Comparison of ENCODE assay signal across 8 cellular contexts in genomic region chr1:192951961-192952460, GRCh38.
A peak's percentile ranks its signal among the peaks of the same experiment; 100 is the strongest.
DNase-seq lines count a peak whose midpoint lies in the region; ATAC-seq, FAIRE-seq and TF ChIP-seq lines count a peak whose summit lies in the region.

No MANE protein-coding gene starts in this region.

- H3K27ac ChIP-seq in endothelial cell of umbilical vein (ENCODE audit: insufficient read depth, low read depth, low read length) (peak overlapping the region; percentile 82), transverse colon (peak overlapping the region in 3 of 4 donors; percentile 39 to 64 (median 42))

- no peak for TF ChIP-seq EP300 in transverse colon (IDR thresholded peaks at IDR 0.05; ENCODE audit: low read depth)

- H3K36me3 Mint-ChIP-seq in T-helper 2 cell treated with Interferon-gamma antibody and Interleukin-4, amounts not matched to agents 5 μg/mL and 100 μg/mL, for 36 hours (ENCODE audit: low read depth): no peaks in the 10 kb centered on the region

- H3K9me1 ChIP-seq in endothelial cell of umbilical vein (replicated peaks; ENCODE audit: control insufficient read depth, extremely low read depth, insufficient read depth, low read length): no peaks in the 10 kb centered on the region

- H3K4me3 Mint-ChIP-seq in T-helper 2 cell treated with Interferon-gamma antibody and Interleukin-4, amounts not matched to agents 5 μg/mL and 100 μg/mL, for 36 hours: no peak overlapping the region

- DNase-seq in GF-D8 (lab: John Stamatoyannopoulos, UW): peak; percentile 23
- peak; percentile 96 for DNase-seq in endothelial cell of umbilical vein (ENCODE audit: low read depth, low spot score)
- DNase-seq in transverse colon: peak; percentile 10
- DNase-seq in middle frontal gyrus (ENCODE audit: extremely low spot score, low spot score): no peak
- DNase-seq in activated gamma-delta T cell treated with Interleukin-2 at 50 U/mL for 16 hours: no peak
- no peak for DNase-seq in T-helper 2 cell treated with Interferon-gamma antibody and Interleukin-4, amounts not matched to agents 5 μg/mL and 100 μg/mL, for 36 hours (ENCODE audit: low spot score)

- POLR2A ChIA-PET in endothelial cell of umbilical vein (lab: Charles Lee): interaction anchor here (0.7 to 2.2 kb wide), 4 partner anchors 15 to 467 kb away, joined by 3 to 11 read pairs (median 6); partner anchors contain the start of gene RGS2

- H3K36me3 ChIP-seq in endothelial cell of umbilical vein (ENCODE audit: control insufficient read depth in 2 of 2, extremely low read depth in 1 of 2, insufficient read depth in 2 of 2, low read length in 2 of 2) (no peaks in the 10 kb centered on the region), transverse colon (no peaks in the 10 kb centered on the region)

- ATAC-seq in GM21367 (IDR thresholded peaks at IDR 0.05; ENCODE audit: unreplicated experiment) (peak; percentile 93), HG03558 (IDR thresholded peaks at IDR 0.05; ENCODE audit: extremely low read depth, unreplicated experiment) (peak; percentile 92)

- intact Hi-C loops in endothelial cell of umbilical vein (cut with micrococcal nuclease): loop anchor here (1.0 to 10.0 kb wide), 5 partner anchors 15 to 173 kb away; partner anchors contain the start of genes CDC73 and RGS2
- intact Hi-C loops in transverse colon (cut with DNase I; ENCODE audit: low total_unique reads): no loop called here

- H3K4me3 ChIP-seq in endothelial cell of umbilical vein (replicated peaks in 1 of 3; ENCODE audit: insufficient read depth in 1 of 3, low read depth in 1 of 3, low read length in 3 of 3) (no peak overlapping the region), transverse colon (no peak overlapping the region)

- no TSS peak for BruUV-seq in endothelial cell of umbilical vein (replicated peaks; lab: Mats Ljungman, UMichigan)

- no peaks in the 10 kb centered on the region for H3K9me3 Mint-ChIP-seq in T-helper 2 cell treated with Interferon-gamma antibody and Interleukin-4, amounts not matched to agents 5 μg/mL and 100 μg/mL, for 36 hours

- TF ChIP-seq POLR2A in endothelial cell of umbilical vein (IDR thresholded peaks at IDR 0.05; ENCODE audit: low read depth, low read length) (peak; percentile 50), transverse colon (IDR thresholded peaks at IDR 0.05) (no peak)

- CTCF ChIA-PET in endothelial cell of umbilical vein (lab: Charles Lee): interaction anchor here (0.8 to 2.9 kb wide), 10 partner anchors 9 to 151 kb away, joined by 3 to 16 read pairs (median 4); no protein-coding TSS in a partner anchor

- dilution Hi-C loops in endothelial cell of umbilical vein (cut with MboI; ENCODE audit: extremely low pct_ligation_motif_present, low sequenced_read_pairs): no loop called here

- H2AFZ ChIP-seq in endothelial cell of umbilical vein (ENCODE audit: low read depth, low read length): peak overlapping the region; percentile 8

- no peaks in the 10 kb centered on the region for H3K27me3 ChIP-seq in endothelial cell of umbilical vein (ENCODE audit: control insufficient read depth in 2 of 2, insufficient read depth in 2 of 2, low read length in 2 of 2)
- no peaks in the 10 kb centered on the region for H3K27me3 ChIP-seq in transverse colon

- peak; percentile 98 for FAIRE-seq in endothelial cell of umbilical vein (lab: Jason Lieb, UNC)

- in situ Hi-C loops in transverse colon (cut with MboI; ENCODE audit: low pct_ligation_motif_present in 1 of 4, low pct_unique_long_range_greater_than_20kb in 1 of 4, low sequenced_read_pairs in 3 of 4): no loop called here

- no peaks in the 10 kb centered on the region for H3K4me1 Mint-ChIP-seq in T-helper 2 cell treated with Interferon-gamma antibody and Interleukin-4, amounts not matched to agents 5 μg/mL and 100 μg/mL, for 36 hours (ENCODE audit: low read depth)

- peak overlapping the region; percentile 58 for H3K9ac ChIP-seq in endothelial cell of umbilical vein (replicated peaks; ENCODE audit: extremely low read depth, insufficient read depth, low read length)

- H3K4me1 ChIP-seq in endothelial cell of umbilical vein (ENCODE audit: control insufficient read depth, extremely low read depth, insufficient read depth, low read length): peaks cover 22% of the 10 kb centered on the region
- peaks cover 0 to 13% (median 2%) of the 10 kb centered on the region in 4 donors for H3K4me1 ChIP-seq in transverse colon

- H3K4me2 ChIP-seq in endothelial cell of umbilical vein (ENCODE audit: insufficient read depth, low read length): peak overlapping the region; percentile 76

- WGBS in transverse colon (ENCODE audit: low coverage in 1 of 2), 2 donors: 31 to 36% methylated on average over 3 of the region's 3 CpGs

- no peaks in the 10 kb centered on the region for H4K20me1 ChIP-seq in endothelial cell of umbilical vein (replicated peaks; ENCODE audit: control insufficient read depth, extremely low read depth, insufficient read depth, low read length)

- no peaks in the 10 kb centered on the region for H3K9me3 ChIP-seq in endothelial cell of umbilical vein (replicated peaks; ENCODE audit: control insufficient read depth, insufficient read depth, low read length)
- H3K9me3 ChIP-seq in transverse colon: no peaks in the 10 kb centered on the region

- no peak overlapping the region for H3K27ac Mint-ChIP-seq in T-helper 2 cell treated with Interferon-gamma antibody and Interleukin-4, amounts not matched to agents 5 μg/mL and 100 μg/mL, for 36 hours

- no peaks in the 10 kb centered on the region for H3K79me2 ChIP-seq in endothelial cell of umbilical vein (ENCODE audit: control insufficient read depth, insufficient read depth, low read length)

- H3K27me3 Mint-ChIP-seq in T-helper 2 cell treated with Interferon-gamma antibody and Interleukin-4, amounts not matched to agents 5 μg/mL and 100 μg/mL, for 36 hours (ENCODE audit: low read depth): no peaks in the 10 kb centered on the region

- TF ChIP-seq CTCF in endothelial cell of umbilical vein (IDR thresholded peaks at IDR 0.05; ENCODE audit: extremely low read depth in 1 of 2, insufficient read depth in 1 of 2, low read depth in 1 of 2, low read length in 2 of 2) (no peak), transverse colon (IDR thresholded peaks at IDR 0.05) (no peak)

TF ChIP-seq in endothelial cell of umbilical vein, 7 proteins besides CTCF, POLR2A, EP300 and RAD21:
- peak; percentile 77 for TF ChIP-seq POLR2AphosphoS5 (IDR thresholded peaks at IDR 0.05; ENCODE audit: insufficient read depth, low read depth, low read length)
- peak; percentile 94 for TF ChIP-seq FOS (IDR thresholded peaks at IDR 0.05; ENCODE audit: borderline replicate concordance, insufficient read depth, low read length)
- TF ChIP-seq EZH2 (IDR thresholded peaks at IDR 0.05; ENCODE audit: borderline replicate concordance, low read depth, low read length, severe bottlenecking): no peak
- TF ChIP-seq GATA2 (IDR thresholded peaks at IDR 0.05; ENCODE audit: insufficient read depth, insufficient read length, low read depth, low read length): peak; percentile 36
- no peak for TF ChIP-seq MYC (IDR thresholded peaks at IDR 0.05; ENCODE audit: low read depth, low read length)
- peak; percentile 89 for TF ChIP-seq JUN (IDR thresholded peaks at IDR 0.05; ENCODE audit: borderline replicate concordance, insufficient read depth, insufficient read length, low read depth)
- TF ChIP-seq MAX (IDR thresholded peaks at IDR 0.05; ENCODE audit: insufficient read depth, insufficient read length): no peak

Comparison
In these comparisons a context has a peak if more than half of its experiments do, and no peak if none do; other contexts are left out.
1. DNase-seq: peak in GF-D8 (single experiment), endothelial cell of umbilical vein (single experiment) and transverse colon (single experiment); none in middle frontal gyrus (single experiment), activated gamma-delta T cell treated with Interleukin-2 at 50 U/mL for 16 hours (single experiment) and T-helper 2 cell treated with Interferon-gamma antibody and Interleukin-4, amounts not matched to agents 5 μg/mL and 100 μg/mL, for 36 hours (single experiment).